Comparison of ENCODE assay signal across 8 cellular contexts in genomic region chr9:137224850-137225694, GRCh38. TPM values are rescaled to one million over a fixed set of nuclear protein-coding genes. Genes with fewer than 3 reads are reported as not detected.
DNase-seq lines count a peak whose midpoint lies in the region; ATAC-seq and TF ChIP-seq lines count a peak whose summit lies in the region.

CYSRT1 (plus strand) TSS chr9:137225174; CDS start chr9:137225622, 448 bp downstream.

- POLR2A ChIA-PET in A673 (lab: Charles Lee; ENCODE audit: low non-redundant PET): no interaction called here

- TF ChIP-seq CTCF in A673 (conservative IDR thresholded peaks at IDR 0.05; ENCODE audit: low read depth, low read length): no peak
- TF ChIP-seq CTCF in brain microvascular endothelial cell (IDR thresholded peaks at IDR 0.05; ENCODE audit: low read depth, low read length, missing control alignments): no peak
- no peak for TF ChIP-seq CTCF in mucosa of descending colon (IDR thresholded peaks at IDR 0.05)
- no peak for TF ChIP-seq CTCF in omental fat pad (IDR thresholded peaks at IDR 0.05)

- ATAC-seq in mucosa of descending colon (no peak), GM18907 (IDR thresholded peaks at IDR 0.05; ENCODE audit: unreplicated experiment) (no peak), omental fat pad (ENCODE audit: low FRiP score) (no peak)

- H3K27ac ChIP-seq in A673 (ENCODE audit: low read depth, low read length, poor library complexity, severe bottlenecking) (peak within 1 kb of the TSS; percentile 87), HUES6 (ENCODE audit: low read depth, low read length) (no peak within 1 kb of the TSS), brain microvascular endothelial cell (no peak within 1 kb of the TSS)

- CTCF ChIA-PET in A673 (lab: Charles Lee): interaction anchor here (0.5 to 1.0 kb wide), 3 partner anchors 49 to 207 kb away, joined by 3 to 7 read pairs (median 3); no protein-coding TSS in a partner anchor

- DNase-seq in A673 (ENCODE audit: low spot score) (no peak), brain microvascular endothelial cell (no peak), mucosa of descending colon (peak in 2 of 3 donors; percentile 38 to 63), NCI-H1436 treated with DMSO at 0.1 percent for 48 hours (lab: John Stamatoyannopoulos, UW) (no peak), SW480 (ENCODE audit: low spot score) (no peak), omental fat pad (ENCODE audit: low spot score) (no peak)

- no peaks in the 10 kb centered on the region for H3K27me3 ChIP-seq in A673 (replicated peaks; ENCODE audit: insufficient read depth, low read depth, low read length, poor library complexity)
- H3K27me3 ChIP-seq in HUES6 (ENCODE audit: control insufficient read depth, insufficient read depth, low read length): peaks cover 9% of the 10 kb centered on the region
- H3K27me3 ChIP-seq in brain microvascular endothelial cell (replicated peaks): no peaks in the 10 kb centered on the region

- peak within 1 kb of the TSS; percentile 85 for H3K9ac ChIP-seq in HUES6 (ENCODE audit: low read length)

- no peaks in the 10 kb centered on the region for H3K36me3 ChIP-seq in A673 (ENCODE audit: insufficient read depth, low read length, poor library complexity, severe bottlenecking)
- no peaks in the 10 kb centered on the region for H3K36me3 ChIP-seq in HUES6 (ENCODE audit: control insufficient read depth, insufficient read depth, low read length)
- H3K36me3 ChIP-seq in brain microvascular endothelial cell (replicated peaks): no peaks in the 10 kb centered on the region
- no peaks in the 10 kb centered on the region for H3K36me3 ChIP-seq in mucosa of descending colon (ENCODE audit: low read depth)

- in situ Hi-C loops in brain microvascular endothelial cell (cut with HindIII; ENCODE audit: low pct_ligation_motif_present, low sequenced_read_pairs): no loop called here

- H3K4me1 ChIP-seq in A673 (ENCODE audit: insufficient read depth, low read length, poor library complexity, severe bottlenecking) (peaks cover 9% of the 10 kb centered on the region), HUES6 (ENCODE audit: control insufficient read depth, insufficient read depth, low read length) (peaks cover 19% of the 10 kb centered on the region), mucosa of descending colon (ENCODE audit: low read depth) (peaks cover 41% of the 10 kb centered on the region)

- BruUV-seq in A673 (replicated peaks; lab: Mats Ljungman, UMichigan): no TSS peak

- H3K9me3 ChIP-seq in A673 (ENCODE audit: low read depth, low read length, poor library complexity, severe bottlenecking) (no peaks in the 10 kb centered on the region), HUES6 (ENCODE audit: control insufficient read depth, insufficient read depth, low read depth, low read length) (no peaks in the 10 kb centered on the region), mucosa of descending colon (no peaks in the 10 kb centered on the region)

- intact Hi-C loops in A673 (cut with micrococcal nuclease; ENCODE audit: unreplicated experiment): loop anchor here (5.0 kb wide), 1 partner anchor 433 kb away; the partner anchor contains the start of gene TMEM141
- intact Hi-C loops in mucosa of descending colon (cut with DNase I, micrococcal nuclease): no loop called here

- H3K4me3 ChIP-seq in A673 (ENCODE audit: low read depth, low read length, poor library complexity, severe bottlenecking) (peak within 1 kb of the TSS; percentile 72), HUES6 (ENCODE audit: low read depth, low read length) (peak within 1 kb of the TSS; percentile 92), brain microvascular endothelial cell (ENCODE audit: low read depth, low read length) (peak within 1 kb of the TSS; percentile 77), mucosa of descending colon (no peak within 1 kb of the TSS)

RNA-seq across cellular contexts. Expression of gene CYSRT1, which starts in this region (rescaled TPM):
- total RNA-seq in A673 (2021): 0.37 TPM in 1 of 2 replicates, not detected in the other
- total RNA-seq in mucosa of descending colon: not detected
- under 1 TPM in 3 of 4 donors, not detected in 1; 0.36 to 0.65 (median 0.38) TPM for total RNA-seq in omental fat pad

Comparison
In these comparisons a context has a peak if more than half of its experiments do, and no peak if none do; other contexts are left out.
1. Peak in DNase-seq in mucosa of descending colon; RNA of the gene not detected or under 1 TPM.